ENCODE assay signal across 18 cellular contexts in the genomic region with DNA sequence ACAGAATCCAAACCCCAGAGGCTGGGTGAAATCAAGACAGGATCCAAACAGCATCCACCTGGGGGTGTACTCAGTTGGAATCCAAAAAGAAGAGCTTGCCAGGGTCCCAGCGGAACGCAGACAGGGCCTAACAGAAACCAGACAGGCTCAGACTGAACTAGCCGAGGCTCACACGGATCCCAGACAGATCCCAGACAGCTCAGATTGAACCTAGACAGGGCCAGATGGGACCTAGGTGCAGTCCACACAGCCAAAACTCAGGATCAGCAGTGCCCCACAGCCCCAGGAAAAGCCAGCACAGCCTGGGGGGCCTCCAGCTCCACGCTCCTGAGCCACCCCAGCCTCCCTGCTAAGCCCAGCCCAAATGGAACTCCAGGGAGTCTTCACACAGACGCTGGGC. TPM values are rescaled to one million over a fixed set of nuclear protein-coding genes. Genes with fewer than 3 reads are reported as not detected.
DNase-seq lines count a peak whose midpoint lies in the region; ATAC-seq, FAIRE-seq and TF ChIP-seq lines count a peak whose summit lies in the region.
"Had no signal": no experiment of that assay in that cellular context is flagged by ENCODE, and none has a peak within 500 bp of the region (broad histone marks: within the 10 kb centered on the region; RNA-seq: fewer than 3 reads in every experiment).

No MANE protein-coding gene starts in this region.

- no peaks in the 10 kb centered on the region for H3K27me3 ChIP-seq in astrocyte (ENCODE audit: insufficient read depth, low read length)
- no peaks in the 10 kb centered on the region for H3K27me3 ChIP-seq in mesenchymal stem cell (ENCODE audit: control insufficient read depth in 1 of 2, insufficient read depth in 1 of 2, low read length in 2 of 2)
- H3K27me3 ChIP-seq in PC-9 (ENCODE audit: insufficient read depth, low read depth) = no peaks in the 10 kb centered on the region

- H2AFZ ChIP-seq in astrocyte (ENCODE audit: low read depth, low read length) (no peak overlapping the region), mesenchymal stem cell (ENCODE audit: low read depth, low read length) (no peak overlapping the region), PC-9 (no peak overlapping the region)
- H2AFZ ChIP-seq: GM23338 had no signal

- H3K79me2 ChIP-seq in astrocyte (ENCODE audit: insufficient read depth, low read length) (peaks cover 52% of the 10 kb centered on the region), PC-9 (ENCODE audit: low read depth) (no peaks in the 10 kb centered on the region)

- peaks cover 54% of the 10 kb centered on the region for H3K4me1 Mint-ChIP-seq in astrocyte (ENCODE audit: low read depth, unreplicated experiment)
- no peaks in the 10 kb centered on the region for H3K4me1 Mint-ChIP-seq in stimulated activated effector memory CD8-positive, alpha-beta T cell treated with anti-CD3 and anti-CD28 coated beads, Interleukin-12 subunit alpha, Interleukin-12 subunit beta, amount 100 ng/mL, for 72 hours
- H3K4me1 Mint-ChIP-seq: CD8-positive, alpha-beta memory T cell had no signal

- H4K91ac ChIP-seq in mesenchymal stem cell (ENCODE audit: low read length) = no peak overlapping the region

- no peak for TF ChIP-seq CTCF in astrocyte (IDR thresholded peaks at IDR 0.05; ENCODE audit: insufficient read depth, low read depth, low read length)
- TF ChIP-seq CTCF in PC-9 (conservative IDR thresholded peaks at IDR 0.05) = no peak

- no peak overlapping the region for H3K23ac ChIP-seq in mesenchymal stem cell (ENCODE audit: low read length in 2 of 2)

- H3K9me2 ChIP-seq in PC-9 (ENCODE audit: insufficient read depth) = no peaks in the 10 kb centered on the region

- no peaks in the 10 kb centered on the region for H3K27me3 Mint-ChIP-seq in astrocyte (ENCODE audit: low read depth, unreplicated experiment)

- H3K27ac Mint-ChIP-seq in astrocyte (ENCODE audit: unreplicated experiment) = peak overlapping the region; percentile 99
- no peak overlapping the region for H3K27ac Mint-ChIP-seq in stimulated activated effector memory CD8-positive, alpha-beta T cell treated with anti-CD3 and anti-CD28 coated beads, Interleukin-12 subunit alpha, Interleukin-12 subunit beta, amount 100 ng/mL, for 72 hours
- H3K27ac Mint-ChIP-seq: GM23338 had no signal

- CTCF ChIA-PET in PC-9 (lab: Charles Lee) = interaction anchor here (0.6 kb wide), 1 partner anchor 43 kb away, joined by 5 read pairs; no protein-coding TSS in a partner anchor

- no peak overlapping the region for H3K14ac ChIP-seq in mesenchymal stem cell (ENCODE audit: low read length in 2 of 2)

- H3F3A ChIP-seq in PC-9 (ENCODE audit: insufficient read depth, low read depth) = peaks cover 35% of the 10 kb centered on the region

- H3K9ac ChIP-seq in astrocyte (ENCODE audit: low read length) (no peak overlapping the region), mesenchymal stem cell (ENCODE audit: low read length) (peak overlapping the region; percentile 4)

- no peak overlapping the region for H3K4me3 Mint-ChIP-seq in astrocyte (ENCODE audit: unreplicated experiment)
- H3K4me3 Mint-ChIP-seq in stimulated activated effector memory CD8-positive, alpha-beta T cell treated with anti-CD3 and anti-CD28 coated beads, Interleukin-12 subunit alpha, Interleukin-12 subunit beta, amount 100 ng/mL, for 72 hours = no peak overlapping the region
- H3K4me3 Mint-ChIP-seq: CD8-positive, alpha-beta memory T cell; GM23338; HFFc6 had no signal

- H3K9me3 ChIP-seq in astrocyte (ENCODE audit: insufficient read depth, low read depth, low read length) (no peaks in the 10 kb centered on the region), mesenchymal stem cell (ENCODE audit: control insufficient read depth, low read length) (no peaks in the 10 kb centered on the region), PC-9 (ENCODE audit: insufficient read depth, low read depth) (no peaks in the 10 kb centered on the region)

- H3K4me1 ChIP-seq in astrocyte (ENCODE audit: insufficient read depth, low read length) = peaks cover 30% of the 10 kb centered on the region
- peaks cover 32% of the 10 kb centered on the region for H3K4me1 ChIP-seq in mesenchymal stem cell (ENCODE audit: control insufficient read depth, insufficient read depth, low read depth, low read length)
- H3K4me1 ChIP-seq in PC-9 (replicated peaks; ENCODE audit: insufficient read depth) = peaks cover 21% of the 10 kb centered on the region

- H2BK12ac ChIP-seq in mesenchymal stem cell (ENCODE audit: low read length in 2 of 2) = no peak overlapping the region

- peaks cover 2% of the 10 kb centered on the region for H3K36me3 Mint-ChIP-seq in astrocyte (ENCODE audit: low read depth, unreplicated experiment)
- H3K36me3 Mint-ChIP-seq in stimulated activated effector memory CD8-positive, alpha-beta T cell treated with anti-CD3 and anti-CD28 coated beads, Interleukin-12 subunit alpha, Interleukin-12 subunit beta, amount 100 ng/mL, for 72 hours = no peaks in the 10 kb centered on the region
- H3K36me3 Mint-ChIP-seq: CD8-positive, alpha-beta memory T cell had no signal

- DNase-seq in DMS 273 (lab: John Stamatoyannopoulos, UW; ENCODE audit: unreplicated experiment) (peak; percentile 53), DMS 273 treated with DMSO at 0.1 percent for 48 hours (lab: John Stamatoyannopoulos, UW) (no peak), astrocyte (ENCODE audit: low read depth) (no peak), mesenchymal stem cell (no peak), PC-9 (no peak), NCI-H2029 treated with DMSO at 0.1 percent for 48 hours (lab: John Stamatoyannopoulos, UW) (no peak)
- no peak for DNase-seq in stimulated activated effector memory CD8-positive, alpha-beta T cell treated with anti-CD3 and anti-CD28 coated beads, Interleukin-12 subunit alpha, Interleukin-12 subunit beta, amount 100 ng/mL, for 72 hours (ENCODE audit: low spot score in 2 of 2)
- DNase-seq: CD8-positive, alpha-beta memory T cell; DMS153; EL; HFFc6; NCI-H1436; NCI-H2107; NCI-H226; NCI-H526 treated with DMSO at 0.1 percent for 48 hours had no signal

- H2BK15ac ChIP-seq in mesenchymal stem cell (ENCODE audit: low read depth, poor library complexity, severe bottlenecking) = no peak overlapping the region

- H3K18ac ChIP-seq in mesenchymal stem cell (ENCODE audit: low read depth in 1 of 2, low read length in 2 of 2) = no peak overlapping the region

- BruUV-seq in PC-9 (replicated peaks; lab: Mats Ljungman, UMichigan) = no TSS peak

- ATAC-seq in stimulated activated effector memory CD8-positive, alpha-beta T cell treated with anti-CD3 and anti-CD28 coated beads, Interleukin-12 subunit alpha, Interleukin-12 subunit beta, amount 100 ng/mL, for 72 hours = peak; percentile 9
- ATAC-seq in HG03108 (IDR thresholded peaks at IDR 0.05; ENCODE audit: unreplicated experiment) = no peak
- ATAC-seq: GM23338 had no signal

- H4K8ac ChIP-seq in mesenchymal stem cell (ENCODE audit: low read length) = no peak overlapping the region

- H3K9me3 Mint-ChIP-seq in astrocyte (ENCODE audit: unreplicated experiment) = no peaks in the 10 kb centered on the region
- H3K9me3 Mint-ChIP-seq in stimulated activated effector memory CD8-positive, alpha-beta T cell treated with anti-CD3 and anti-CD28 coated beads, Interleukin-12 subunit alpha, Interleukin-12 subunit beta, amount 100 ng/mL, for 72 hours = no peaks in the 10 kb centered on the region
- H3K9me3 Mint-ChIP-seq: GM23338, HFFc6 had no signal

- H3K36me3 ChIP-seq in astrocyte (ENCODE audit: insufficient read depth, low read length) (no peaks in the 10 kb centered on the region), mesenchymal stem cell (ENCODE audit: control insufficient read depth in 1 of 2, insufficient read depth in 2 of 2, low read depth in 1 of 2, low read length in 2 of 2) (peaks cover 0 to 6% of the 10 kb centered on the region in 2 experiments), PC-9 (ENCODE audit: low read depth) (no peaks in the 10 kb centered on the region)

- H4K20me1 ChIP-seq in astrocyte (ENCODE audit: insufficient read depth, low read length) = peaks cover 11% of the 10 kb centered on the region
- no peaks in the 10 kb centered on the region for H4K20me1 ChIP-seq in PC-9 (ENCODE audit: insufficient read depth)

- WGBS in mesenchymal stem cell = 69% methylated on average over 6 of the region's 6 CpGs

- intact Hi-C loops in PC-9 (cut with micrococcal nuclease; ENCODE audit: unreplicated experiment) = no loop called here

- H2BK120ac ChIP-seq in mesenchymal stem cell (ENCODE audit: low read depth, low read length) = no peak overlapping the region

- POLR2A ChIA-PET in PC-9 (lab: Charles Lee; ENCODE audit: unreplicated experiment) = interaction anchor here (0.6 kb wide), 3 partner anchors 43 to 1968 kb away, joined by 3 to 4 read pairs (median 3); a partner anchor contains a TSS

- H3K4me3 ChIP-seq in astrocyte (ENCODE audit: insufficient read depth, low read depth, low read length) (no peak overlapping the region), mesenchymal stem cell (ENCODE audit: insufficient read depth in 1 of 2, low read depth in 1 of 2, low read length in 2 of 2) (no peak overlapping the region), PC-9 (no peak overlapping the region)
- H3K4me3 ChIP-seq: GM23338 had no signal

- H3K4ac ChIP-seq in mesenchymal stem cell (ENCODE audit: low read depth in 1 of 2, low read length in 2 of 2) = no peak overlapping the region

- H2BK5ac ChIP-seq in mesenchymal stem cell (ENCODE audit: low read depth, low read length, poor library complexity, severe bottlenecking) = no peak overlapping the region

- H2AK5ac ChIP-seq in mesenchymal stem cell (ENCODE audit: low read length, severe bottlenecking) = peak overlapping the region; percentile 37

- peaks cover 19% of the 10 kb centered on the region for H3K79me1 ChIP-seq in mesenchymal stem cell (replicated peaks; ENCODE audit: low read length, poor library complexity, severe bottlenecking)

- no peak overlapping the region for H3K27ac ChIP-seq in astrocyte (ENCODE audit: low read depth, low read length)
- no peak overlapping the region for H3K27ac ChIP-seq in mesenchymal stem cell (ENCODE audit: low read length, poor library complexity, severe bottlenecking)
- no peak overlapping the region for H3K27ac ChIP-seq in PC-9
- H3K27ac ChIP-seq: 22Rv1 had no signal

- H3K4me2 ChIP-seq in astrocyte (ENCODE audit: low read length) (no peak overlapping the region), mesenchymal stem cell (ENCODE audit: low read length, poor library complexity, severe bottlenecking) (no peak overlapping the region), PC-9 (no peak overlapping the region)
- H3K4me2 ChIP-seq: GM23338 had no signal

- no peak for FAIRE-seq in astrocyte (lab: Jason Lieb, UNC)

RNA-seq across cellular contexts. Expression of a gene that starts 7.6 kb away (rescaled TPM):
- total RNA-seq in astrocyte (10.7 and 11.0 TPM in 2 replicates), PC-9 (2021) (3.9 and 5.6 TPM in 2 replicates)
- polyA plus RNA-seq in mesenchymal stem cell (2013, experiment 1 of 2) = 0.47 TPM
- polyA plus RNA-seq in mesenchymal stem cell (2013, experiment 2 of 2) = 0.37 TPM

RNA-seq across cellular contexts. Expression of a gene that starts 17.8 kb away (rescaled TPM):
- total RNA-seq in astrocyte = 8.3 and 9.0 TPM in 2 replicates
- 9.2 TPM for polyA plus RNA-seq in mesenchymal stem cell (2013, experiment 1 of 2)
- 9.4 TPM for polyA plus RNA-seq in mesenchymal stem cell (2013, experiment 2 of 2)
- 34.8 and 44.2 TPM in 2 replicates for total RNA-seq in PC-9 (2021)
- polyA plus RNA-seq: CD8-positive, alpha-beta memory T cell had no signal

RNA-seq across cellular contexts. Expression of a gene that starts 30.5 kb away (rescaled TPM):
- 54.9 and 56.0 TPM in 2 replicates for total RNA-seq in astrocyte
- 80.0 TPM for polyA plus RNA-seq in mesenchymal stem cell (2013, experiment 1 of 2)
- 81.0 TPM for polyA plus RNA-seq in mesenchymal stem cell (2013, experiment 2 of 2)
- total RNA-seq in PC-9 (2021) = 85.8 and 100 TPM in 2 replicates

RNA-seq across cellular contexts. Expression of a gene that starts 45.3 kb away (rescaled TPM):
- total RNA-seq in astrocyte (15.4 and 18.7 TPM in 2 replicates), PC-9 (2021) (29.6 and 33.2 TPM in 2 replicates)
- polyA plus RNA-seq in mesenchymal stem cell (2013, experiment 1 of 2) = 11.7 TPM
- polyA plus RNA-seq in mesenchymal stem cell (2013, experiment 2 of 2) = 10.9 TPM

RNA-seq across cellular contexts. Expression of a gene that starts 53.9 kb away (rescaled TPM):
- 21.1 and 22.6 TPM in 2 replicates for total RNA-seq in astrocyte
- polyA plus RNA-seq in mesenchymal stem cell (2013, experiment 1 of 2) = 63.4 TPM
- polyA plus RNA-seq in mesenchymal stem cell (2013, experiment 2 of 2) = 64.8 TPM
- total RNA-seq in PC-9 (2021) = 40.7 and 43.5 TPM in 2 replicates
